ENCODE assay signal across 22 cellular contexts in the genomic region with DNA sequence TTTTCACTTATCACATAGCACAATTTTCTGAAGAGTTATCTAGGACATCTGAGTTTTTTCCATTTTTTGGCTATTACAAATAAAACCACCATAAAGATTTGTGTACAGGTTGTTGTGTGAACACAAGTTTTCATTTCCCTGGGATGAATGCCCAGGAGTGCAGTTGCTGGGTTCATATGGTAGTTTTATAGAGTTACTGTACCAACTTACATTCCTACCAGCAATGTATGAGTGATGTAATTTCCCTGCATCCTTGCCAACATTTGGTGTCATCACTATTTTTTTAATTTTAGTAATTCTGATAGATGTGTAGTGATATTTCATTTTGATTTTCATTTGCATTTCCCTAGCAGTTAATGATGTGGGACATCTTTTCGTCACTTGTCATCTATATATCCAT. TPM values are rescaled to one million over a fixed set of nuclear protein-coding genes. Genes with fewer than 3 reads are reported as not detected.
A peak's percentile ranks its signal among the peaks of the same experiment; 100 is the strongest.
DNase-seq lines count a peak whose midpoint lies in the region; ATAC-seq, FAIRE-seq and TF ChIP-seq lines count a peak whose summit lies in the region.
"Had no signal": no experiment of that assay in that cellular context is flagged by ENCODE, and none has a peak within 500 bp of the region (broad histone marks: within the 10 kb centered on the region; RNA-seq: fewer than 3 reads in every experiment).

No MANE protein-coding gene starts in this region.

- H3K4me1 Mint-ChIP-seq in glutamatergic neuron (ENCODE audit: low read depth, unreplicated experiment): peaks cover 4% of the 10 kb centered on the region

- no peak for ATAC-seq in GM21737 (IDR thresholded peaks at IDR 0.05; ENCODE audit: unreplicated experiment)
- ATAC-seq: A549, GM12878 had no signal

- H3K9ac ChIP-seq in kidney (ENCODE audit: low read length in 2 of 2): no peak overlapping the region

- intact Hi-C loops in kidney (cut with DNase I): no loop called here

- H3K4me3 ChIP-seq in LNCaP clone FGC (ENCODE audit: low read depth, low read length): no peak overlapping the region
- no peak overlapping the region for H3K4me3 ChIP-seq in kidney (ENCODE audit: low read length in 2 of 2)
- H3K4me3 ChIP-seq: A549, GM12878 had no signal

- H3K4me3 Mint-ChIP-seq in glutamatergic neuron (ENCODE audit: unreplicated experiment): no peak overlapping the region
- H3K4me3 Mint-ChIP-seq: CD4-positive, CD25-positive, alpha-beta regulatory T cell had no signal

- H3K27me3 Mint-ChIP-seq in glutamatergic neuron (ENCODE audit: unreplicated experiment): no peaks in the 10 kb centered on the region
- H3K27me3 Mint-ChIP-seq: CD4-positive, CD25-positive, alpha-beta regulatory T cell had no signal

- peaks cover 10 to 24% of the 10 kb centered on the region in 2 donors for H3K4me1 ChIP-seq in kidney (ENCODE audit: control insufficient read depth in 1 of 2, insufficient read depth in 1 of 2, low read depth in 1 of 2, low read length in 2 of 2)

- H3K9me3 Mint-ChIP-seq in glutamatergic neuron (ENCODE audit: unreplicated experiment): no peaks in the 10 kb centered on the region
- H3K9me3 Mint-ChIP-seq: CD4-positive, CD25-positive, alpha-beta regulatory T cell had no signal

- H3K27ac ChIP-seq in kidney (ENCODE audit: low read depth in 2 of 2, low read length in 2 of 2): no peak overlapping the region
- H3K27ac ChIP-seq: A549 had no signal

- TF ChIP-seq CTCF in LNCaP clone FGC (IDR thresholded peaks at IDR 0.05; ENCODE audit: control insufficient read depth, extremely low read depth, insufficient read depth) (no peak), glutamatergic neuron (IDR thresholded peaks at IDR 0.05; ENCODE audit: partially characterized antibody, unreplicated experiment) (no peak), kidney (IDR thresholded peaks at IDR 0.05; ENCODE audit: borderline replicate concordance, extremely low read depth, insufficient read depth) (no peak)

- H3K36me3 ChIP-seq in kidney (ENCODE audit: control insufficient read depth in 1 of 2, insufficient read depth in 2 of 2, low read length in 2 of 2): no peaks in the 10 kb centered on the region

- FAIRE-seq in kidney (lab: Jason Lieb, UNC): no peak
- FAIRE-seq: A549, GM12878 had no signal

- H3K27ac Mint-ChIP-seq in glutamatergic neuron (ENCODE audit: unreplicated experiment): no peak overlapping the region
- H3K27ac Mint-ChIP-seq: CD4-positive, CD25-positive, alpha-beta regulatory T cell had no signal

- DNase-seq in EH (ENCODE audit: low read depth) (peak; percentile 66), LNCaP clone FGC (ENCODE audit: low read depth) (peak; percentile 69), dermis blood vessel endothelial cell (peak; percentile 55), lung microvascular endothelial cell (ENCODE audit: low read depth in 2 of 2) (peak; percentile 55 to 74), glutamatergic neuron (no peak), kidney (no peak), HT-29 (ENCODE audit: low spot score) (no peak)
- DNase-seq: CD4-positive, CD25-positive, alpha-beta regulatory T cell; DMS79; KBM-7; MV-4-11; NCI-H1105 treated with DMSO at 0.1 percent for 48 hours; NCI-H2081; NCI-H2171; NCI-H524 treated with DMSO at 0.1 percent for 48 hours; Right ventricle myocardium superior; SW 1271 had no signal

- no peaks in the 10 kb centered on the region for H3K36me3 Mint-ChIP-seq in glutamatergic neuron (ENCODE audit: unreplicated experiment)
- H3K36me3 Mint-ChIP-seq: CD4-positive, CD25-positive, alpha-beta regulatory T cell had no signal

- no peaks in the 10 kb centered on the region for H3K9me3 ChIP-seq in kidney (ENCODE audit: control insufficient read depth in 1 of 2, low read length in 2 of 2)
- H3K9me3 ChIP-seq: A549 had no signal

RNA-seq across cellular contexts. Expression of a gene that starts 20.5 kb away (rescaled TPM):
- total RNA-seq in dermis blood vessel endothelial cell: 22.0 and 42.7 TPM in 2 replicates
- 22.0 and 36.3 TPM in 2 replicates for total RNA-seq in lung microvascular endothelial cell
- 4.3 TPM for total RNA-seq in glutamatergic neuron (ENCODE audit: unreplicated experiment)
- total RNA-seq in kidney: 25.5 TPM
- 5.5 TPM for polyA plus RNA-seq in kidney (ENCODE audit: insufficient read depth, low read depth, low replicate concordance)
- total RNA-seq in HT-29 (2014; rRNA removed; shearing (Covaris generic)): 1.2 and 1.8 TPM in 2 replicates
- total RNA-seq: RPMI7951, SK-MEL-5 had no signal

Comparison
In these comparisons a context has a peak if more than half of its experiments do, and no peak if none do; other contexts are left out.
1. DNase-seq: peak in EH (single experiment), LNCaP clone FGC (single experiment), dermis blood vessel endothelial cell (single experiment) and lung microvascular endothelial cell (2 of 2); none in glutamatergic neuron (single experiment), kidney (single experiment) and HT-29 (single experiment).